ENCODE assay signal across 8 cellular contexts in genomic region chr22:21013742-21014201, GRCh38. TPM values are rescaled to one million over a fixed set of nuclear protein-coding genes. Genes with fewer than 3 reads are reported as not detected.
DNase-seq lines count a peak whose midpoint lies in the region; ATAC-seq and TF ChIP-seq lines count a peak whose summit lies in the region.

No MANE protein-coding gene starts in this region.

- no peak for ATAC-seq in activated CD8-positive, alpha-beta memory T cell treated with anti-CD3 and anti-CD28 coated beads, Interleukin-2, amount 10 ng/mL, durations not matched to agents 7 days and 5 days
- no peak for ATAC-seq in GM21717 (IDR thresholded peaks at IDR 0.05; ENCODE audit: unreplicated experiment)

- peaks cover 16% of the 10 kb centered on the region for H3K4me1 Mint-ChIP-seq in activated CD8-positive, alpha-beta memory T cell treated with anti-CD3 and anti-CD28 coated beads, Interleukin-2, amount 10 ng/mL, durations not matched to agents 7 days and 5 days

- TF ChIP-seq CTCF in WERI-Rb-1 (IDR thresholded peaks at IDR 0.05; ENCODE audit: low read depth, low read length) = no peak

- peak overlapping the region; percentile 16 for H3K27ac Mint-ChIP-seq in activated CD8-positive, alpha-beta memory T cell treated with anti-CD3 and anti-CD28 coated beads, Interleukin-2, amount 10 ng/mL, durations not matched to agents 7 days and 5 days

- CTCF ChIA-PET in activated CD8-positive, alpha-beta memory T cell treated with anti-CD3 and anti-CD28 coated beads, Interleukin-2, amount 10 ng/mL, durations not matched to agents 7 days and 5 days (lab: Charles Lee) = interaction anchor here (2.1 kb wide), 1 partner anchor 11 kb away, joined by 10 read pairs; the partner anchor contains the start of gene THAP7

- peaks cover 2% of the 10 kb centered on the region for H3K27me3 Mint-ChIP-seq in activated CD8-positive, alpha-beta memory T cell treated with anti-CD3 and anti-CD28 coated beads, Interleukin-2, amount 10 ng/mL, durations not matched to agents 7 days and 5 days

- H3K9me3 ChIP-seq in WERI-Rb-1 (ENCODE audit: severe bottlenecking) = no peaks in the 10 kb centered on the region

- H3K4me3 Mint-ChIP-seq in activated CD8-positive, alpha-beta memory T cell treated with anti-CD3 and anti-CD28 coated beads, Interleukin-2, amount 10 ng/mL, durations not matched to agents 7 days and 5 days = peak overlapping the region; percentile 72

- H3K9me3 Mint-ChIP-seq in activated CD8-positive, alpha-beta memory T cell treated with anti-CD3 and anti-CD28 coated beads, Interleukin-2, amount 10 ng/mL, durations not matched to agents 7 days and 5 days (ENCODE audit: low read depth) = no peaks in the 10 kb centered on the region

- H3K4me3 ChIP-seq in WERI-Rb-1 (ENCODE audit: low read depth, low read length) (peak overlapping the region; percentile 67), iPS-11a (ENCODE audit: low read depth, low read length) (peak overlapping the region; percentile 54)

- no peaks in the 10 kb centered on the region for H3K36me3 Mint-ChIP-seq in activated CD8-positive, alpha-beta memory T cell treated with anti-CD3 and anti-CD28 coated beads, Interleukin-2, amount 10 ng/mL, durations not matched to agents 7 days and 5 days

- no peak for DNase-seq in activated CD8-positive, alpha-beta memory T cell treated with anti-CD3 and anti-CD28 coated beads, Interleukin-2, amount 10 ng/mL, durations not matched to agents 7 days and 5 days
- DNase-seq in activated CD8-positive, alpha-beta memory T cell treated with anti-CD3 and anti-CD28 coated beads, Interleukin-2, amount 50 U/mL, for 4 hours = no peak
- DNase-seq in WERI-Rb-1 (no peak), putamen (ENCODE audit: low spot score) (no peak), COLO668 (lab: John Stamatoyannopoulos, UW; ENCODE audit: unreplicated experiment) (no peak)

- H3K27ac ChIP-seq in WERI-Rb-1 (peak overlapping the region; percentile 86), temporal lobe (ENCODE audit: low read depth, low read length) (peak overlapping the region; percentile 40)

- H3K36me3 ChIP-seq in WERI-Rb-1 = peaks cover 9% of the 10 kb centered on the region

- H3K27me3 ChIP-seq in WERI-Rb-1 (ENCODE audit: insufficient read depth, low read depth, severe bottlenecking) = no peaks in the 10 kb centered on the region

RNA-seq across cellular contexts. Expression of gene P2RX6, which starts 1.2 kb away (rescaled TPM):
- total RNA-seq in activated CD8-positive, alpha-beta memory T cell treated with anti-CD3 and anti-CD28 coated beads, Interleukin-2, amount 10 ng/mL, durations not matched to agents 7 days and 5 days = under 1 TPM; 0.32 to 0.42 TPM
- total RNA-seq in temporal lobe = 0.49 TPM

RNA-seq across cellular contexts. Expression of gene THAP7, which starts 11.9 kb away (rescaled TPM):
- total RNA-seq in activated CD8-positive, alpha-beta memory T cell treated with anti-CD3 and anti-CD28 coated beads, Interleukin-2, amount 10 ng/mL, durations not matched to agents 7 days and 5 days = 10 to 100 TPM; 25.9 to 28.7 TPM
- total RNA-seq in temporal lobe = 17.5 TPM

RNA-seq across cellular contexts. Expression of gene SLC7A4, which starts 18.6 kb away (rescaled TPM):
- total RNA-seq in activated CD8-positive, alpha-beta memory T cell treated with anti-CD3 and anti-CD28 coated beads, Interleukin-2, amount 10 ng/mL, durations not matched to agents 7 days and 5 days = under 1 TPM; 0.16 to 0.53 TPM
- 1.5 TPM for total RNA-seq in temporal lobe

RNA-seq across cellular contexts. Expression of gene LZTR1, which starts 31.7 kb away (rescaled TPM):
- total RNA-seq in activated CD8-positive, alpha-beta memory T cell treated with anti-CD3 and anti-CD28 coated beads, Interleukin-2, amount 10 ng/mL, durations not matched to agents 7 days and 5 days = 10 to 100 TPM; 69.3 to 78.0 TPM
- 42.0 TPM for total RNA-seq in temporal lobe

RNA-seq across cellular contexts. Expression of gene LRRC74B, which starts 32.0 kb away (rescaled TPM):
- not detected for total RNA-seq in activated CD8-positive, alpha-beta memory T cell treated with anti-CD3 and anti-CD28 coated beads, Interleukin-2, amount 10 ng/mL, durations not matched to agents 7 days and 5 days
- not detected for total RNA-seq in temporal lobe
